In genomic region chr14:69715725-69716482, GRCh38 we compare ENCODE assay signal across 8 cellular contexts. TPM values are rescaled to one million over a fixed set of nuclear protein-coding genes. Genes with fewer than 3 reads are reported as not detected.
DNase-seq lines count a peak whose midpoint lies in the region; ATAC-seq and TF ChIP-seq lines count a peak whose summit lies in the region.

No MANE protein-coding gene starts in this region.

- peaks cover 29% of the 10 kb centered on the region for H3K4me1 Mint-ChIP-seq in activated naive CD8-positive, alpha-beta T cell treated with anti-CD3 and anti-CD28 coated beads for 36 hours
- peaks cover 36% of the 10 kb centered on the region for H3K4me1 Mint-ChIP-seq in progenitor cell of endocrine pancreas (ENCODE audit: low read depth)

- H3K27me3 Mint-ChIP-seq in activated naive CD8-positive, alpha-beta T cell treated with anti-CD3 and anti-CD28 coated beads for 36 hours = no peaks in the 10 kb centered on the region
- peaks cover 4% of the 10 kb centered on the region for H3K27me3 Mint-ChIP-seq in progenitor cell of endocrine pancreas

- H3K4me3 Mint-ChIP-seq in activated naive CD8-positive, alpha-beta T cell treated with anti-CD3 and anti-CD28 coated beads for 36 hours = no peak overlapping the region
- H3K4me3 Mint-ChIP-seq in progenitor cell of endocrine pancreas (ENCODE audit: low read depth) = no peak overlapping the region

- peak overlapping the region; percentile 69 for H3K27ac Mint-ChIP-seq in activated naive CD8-positive, alpha-beta T cell treated with anti-CD3 and anti-CD28 coated beads for 36 hours
- H3K27ac Mint-ChIP-seq in progenitor cell of endocrine pancreas = peak overlapping the region; percentile 6

- H3K9me3 Mint-ChIP-seq in activated naive CD8-positive, alpha-beta T cell treated with anti-CD3 and anti-CD28 coated beads for 36 hours = no peaks in the 10 kb centered on the region
- no peaks in the 10 kb centered on the region for H3K9me3 Mint-ChIP-seq in progenitor cell of endocrine pancreas (ENCODE audit: low read depth)

- peaks cover 18% of the 10 kb centered on the region for H3K36me3 Mint-ChIP-seq in activated naive CD8-positive, alpha-beta T cell treated with anti-CD3 and anti-CD28 coated beads for 36 hours
- H3K36me3 Mint-ChIP-seq in progenitor cell of endocrine pancreas (ENCODE audit: insufficient read depth) = peaks cover 9% of the 10 kb centered on the region

- no peak for TF ChIP-seq CTCF in progenitor cell of endocrine pancreas (IDR thresholded peaks at IDR 0.05; ENCODE audit: unreplicated experiment)

- ATAC-seq in HG03135 (IDR thresholded peaks at IDR 0.05; ENCODE audit: unreplicated experiment) (no peak), GM19467 (IDR thresholded peaks at IDR 0.05; ENCODE audit: unreplicated experiment) (no peak)

- peak in 10 of 14 donors; percentile 43 to 93 (median 60) for DNase-seq in C1 segment of cervical spinal cord (lab: John Stamatoyannopoulos, UW)
- peak; percentile 95 for DNase-seq in NCI-H1092 treated with DMSO at 0.1 percent for 48 hours (lab: John Stamatoyannopoulos, UW)
- no peak for DNase-seq in activated naive CD8-positive, alpha-beta T cell treated with anti-CD3 and anti-CD28 coated beads for 36 hours
- peak; percentile 76 for DNase-seq in globus pallidus (ENCODE audit: low spot score)
- no peak for DNase-seq in progenitor cell of endocrine pancreas (ENCODE audit: low spot score, unreplicated experiment)
- no peak for DNase-seq in stimulated activated CD4-positive, alpha-beta T cell treated with anti-CD3 and anti-CD28 coated beads, Interleukin-4, amount 100 ng/mL, for 4 hours

RNA-seq across cellular contexts. Expression of gene SRSF5, which starts 51.0 kb away (rescaled TPM):
- total RNA-seq in activated naive CD8-positive, alpha-beta T cell treated with anti-CD3 and anti-CD28 coated beads for 36 hours = 100 to 1,000 TPM; 310 to 318 TPM
- total RNA-seq in progenitor cell of endocrine pancreas = 379 and 402 TPM in 2 replicates

Comparison
In these comparisons a context has a peak if more than half of its experiments do, and no peak if none do; other contexts are left out.
1. DNase-seq: peak in C1 segment of cervical spinal cord (10 of 14), NCI-H1092 treated with DMSO at 0.1 percent for 48 hours (single experiment) and globus pallidus (single experiment); none in activated naive CD8-positive, alpha-beta T cell treated with anti-CD3 and anti-CD28 coated beads for 36 hours (single experiment), progenitor cell of endocrine pancreas (single experiment) and stimulated activated CD4-positive, alpha-beta T cell treated with anti-CD3 and anti-CD28 coated beads, Interleukin-4, amount 100 ng/mL, for 4 hours (0 of 2).